19 cellular contexts compared by ENCODE assay signal in the genomic region with DNA sequence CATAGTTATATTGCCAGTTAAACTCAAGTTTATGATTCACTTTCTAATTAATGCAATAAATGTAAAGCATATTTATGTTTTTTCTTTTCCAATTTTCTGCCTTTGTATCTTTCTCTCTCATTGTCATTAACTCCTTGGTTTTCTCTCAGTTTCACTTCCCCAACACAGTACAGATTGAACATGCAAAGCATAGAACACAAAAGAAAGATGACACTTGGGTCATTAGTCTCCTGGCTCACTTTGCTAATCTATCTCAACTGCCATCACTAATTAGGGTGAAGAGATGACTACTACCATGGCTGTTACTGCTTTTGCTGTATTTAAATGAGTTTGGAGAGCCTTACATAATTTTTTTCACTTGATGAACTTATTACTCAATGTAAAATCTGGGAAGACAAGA. TPM values are rescaled to one million over a fixed set of nuclear protein-coding genes. Genes with fewer than 3 reads are reported as not detected.
DNase-seq lines count a peak whose midpoint lies in the region; ATAC-seq lines count a peak whose summit lies in the region.
"Had no signal": no experiment of that assay in that cellular context is flagged by ENCODE, and none has a peak within 500 bp of the region (broad histone marks: within the 10 kb centered on the region; RNA-seq: fewer than 3 reads in every experiment).

No MANE protein-coding gene starts in this region.

- H3K4me3 Mint-ChIP-seq in activated CD4-positive, alpha-beta T cell treated with anti-CD3 and anti-CD28 coated beads, Interleukin-2, amount 10 ng/mL, durations not matched to agents 7 days and 5 days, result no peak overlapping the region
- H3K4me3 Mint-ChIP-seq: activated naive CD4-positive, alpha-beta T cell treated with anti-CD3 and anti-CD28 coated beads for 36 hours; IgD-negative memory B cell; neural progenitor cell had no signal

- no peaks in the 10 kb centered on the region for H3K4me1 Mint-ChIP-seq in activated CD4-positive, alpha-beta T cell treated with anti-CD3 and anti-CD28 coated beads, Interleukin-2, amount 10 ng/mL, durations not matched to agents 7 days and 5 days
- H3K4me1 Mint-ChIP-seq: neural progenitor cell had no signal

- H3K27ac Mint-ChIP-seq in activated CD4-positive, alpha-beta T cell treated with anti-CD3 and anti-CD28 coated beads, Interleukin-2, amount 10 ng/mL, durations not matched to agents 7 days and 5 days, result no peak overlapping the region
- H3K27ac Mint-ChIP-seq: activated naive CD4-positive, alpha-beta T cell treated with anti-CD3 and anti-CD28 coated beads for 36 hours; IgD-negative memory B cell; neural progenitor cell had no signal

- no peaks in the 10 kb centered on the region for H3K27me3 Mint-ChIP-seq in activated CD4-positive, alpha-beta T cell treated with anti-CD3 and anti-CD28 coated beads, Interleukin-2, amount 10 ng/mL, durations not matched to agents 7 days and 5 days
- H3K27me3 Mint-ChIP-seq: IgD-negative memory B cell had no signal

- CTCF ChIA-PET in activated CD4-positive, alpha-beta T cell treated with anti-CD3 and anti-CD28 coated beads, Interleukin-2, amount 10 ng/mL, durations not matched to agents 7 days and 5 days (lab: Charles Lee), result no interaction called here

- DNase-seq in NCI-H2171 treated with DMSO at 0.1 percent for 48 hours (lab: John Stamatoyannopoulos, UW) (peak; percentile 63), NCI-H2171 (lab: John Stamatoyannopoulos, UW) (no peak), retina (peak; percentile 21), HCEC 1CT (no peak)
- no peak for DNase-seq in activated CD4-positive, alpha-beta T cell treated with anti-CD3 and anti-CD28 coated beads, Interleukin-2, amount 10 ng/mL, durations not matched to agents 7 days and 5 days
- DNase-seq: 8988T; activated naive CD4-positive, alpha-beta T cell treated with anti-CD3 and anti-CD28 coated beads for 36 hours; body of pancreas; dermis blood vessel endothelial cell; head of caudate nucleus; right cardiac atrium; substantia nigra had no signal

- H3K36me3 Mint-ChIP-seq in activated CD4-positive, alpha-beta T cell treated with anti-CD3 and anti-CD28 coated beads, Interleukin-2, amount 10 ng/mL, durations not matched to agents 7 days and 5 days (ENCODE audit: low read depth), result no peaks in the 10 kb centered on the region
- H3K36me3 Mint-ChIP-seq: IgD-negative memory B cell had no signal

- H3K9me3 Mint-ChIP-seq in activated CD4-positive, alpha-beta T cell treated with anti-CD3 and anti-CD28 coated beads, Interleukin-2, amount 10 ng/mL, durations not matched to agents 7 days and 5 days, result peaks cover 2% of the 10 kb centered on the region

- peak; percentile 87 for ATAC-seq in GM21786 (IDR thresholded peaks at IDR 0.05; ENCODE audit: unreplicated experiment)
- ATAC-seq in HG03378 (IDR thresholded peaks at IDR 0.05; ENCODE audit: unreplicated experiment), result peak; percentile 58
- no peak for ATAC-seq in HG03108 (IDR thresholded peaks at IDR 0.05; ENCODE audit: unreplicated experiment)
- ATAC-seq: body of pancreas, esophagus mucosa, right cardiac atrium had no signal

- POLR2A ChIA-PET in activated CD4-positive, alpha-beta T cell treated with anti-CD3 and anti-CD28 coated beads, Interleukin-2, amount 10 ng/mL, durations not matched to agents 7 days and 5 days (lab: Charles Lee), result no interaction called here

RNA-seq across cellular contexts. Expression of gene NAA11, which starts 12.3 kb away (rescaled TPM):
- not detected for total RNA-seq in activated CD4-positive, alpha-beta T cell treated with anti-CD3 and anti-CD28 coated beads, Interleukin-2, amount 10 ng/mL, durations not matched to agents 7 days and 5 days
- total RNA-seq: activated naive CD4-positive, alpha-beta T cell treated with anti-CD3 and anti-CD28 coated beads for 36 hours; body of pancreas; dermis blood vessel endothelial cell; esophagus mucosa; NCI-H460; right cardiac atrium had no signal

Comparison
In these comparisons a context has a peak if more than half of its experiments do, and no peak if none do; other contexts are left out.
1. DNase-seq: peak in NCI-H2171 treated with DMSO at 0.1 percent for 48 hours (single experiment) and retina (single experiment); none in NCI-H2171 (single experiment), HCEC 1CT (single experiment) and activated CD4-positive, alpha-beta T cell treated with anti-CD3 and anti-CD28 coated beads, Interleukin-2, amount 10 ng/mL, durations not matched to agents 7 days and 5 days (single experiment).